Comparison of ENCODE assay signal across 1 cellular context in genomic region chr17:46160169-46160568, GRCh38.
TF ChIP-seq lines count a peak whose summit lies in the region.

No MANE protein-coding gene starts in this region.

TF ChIP-seq in IMR-90, 13 proteins besides CTCF, POLR2A, EP300 and RAD21:
- TF ChIP-seq SMC3 (IDR thresholded peaks at IDR 0.05; ENCODE audit: low read depth, low read length) (no peak), RFX5 (IDR thresholded peaks at IDR 0.05; ENCODE audit: low read depth, low read length) (no peak), NFE2L2 (IDR thresholded peaks at IDR 0.05; ENCODE audit: low read depth, low read length) (no peak), MXI1 (IDR thresholded peaks at IDR 0.05; ENCODE audit: borderline replicate concordance, low read depth, low read length) (no peak), USF2 (IDR thresholded peaks at IDR 0.05; ENCODE audit: low read depth, low read length) (no peak), RCOR1 (IDR thresholded peaks at IDR 0.05; ENCODE audit: insufficient replicate concordance, low read length) (no peak)
